20 cellular contexts compared by ENCODE assay signal in the genomic region with DNA sequence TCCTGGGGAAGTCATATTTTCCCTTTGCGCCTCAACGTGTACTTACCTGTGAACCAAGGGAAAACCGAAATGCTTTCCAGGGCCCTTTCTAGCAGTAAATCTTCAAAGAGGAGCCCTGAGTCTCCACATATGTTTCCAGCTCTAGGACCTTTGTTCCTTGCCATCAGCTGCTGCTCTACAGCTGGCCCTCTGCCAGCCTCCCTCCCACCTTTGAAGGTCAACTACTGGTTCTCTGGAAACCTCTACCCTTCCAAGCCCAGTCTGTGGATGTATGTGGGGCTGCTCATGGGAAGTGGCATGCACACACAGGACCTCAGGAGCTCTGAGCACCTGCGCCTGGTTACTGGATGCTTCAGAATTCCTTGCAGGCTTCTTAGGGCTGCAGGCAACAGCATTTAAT.
DNase-seq lines count a peak whose midpoint lies in the region; ATAC-seq and TF ChIP-seq lines count a peak whose summit lies in the region.
"Had no signal": no experiment of that assay in that cellular context is flagged by ENCODE, and none has a peak within 500 bp of the region (broad histone marks: within the 10 kb centered on the region; RNA-seq: fewer than 3 reads in every experiment).

No MANE protein-coding gene starts in this region.

- intact Hi-C loops in adrenal gland (cut with DNase I): no loop called here
- intact Hi-C loops in sciatic nerve (cut with DNase I): no loop called here
- intact Hi-C loops in tibial artery (cut with DNase I; ENCODE audit: low total_unique reads): no loop called here

- H3K4me3 ChIP-seq in adrenal gland: no peak overlapping the region
- no peak overlapping the region for H3K4me3 ChIP-seq in tibial artery
- H3K4me3 ChIP-seq: SJCRH30 had no signal

- WGBS in adrenal gland, 4 donors: 93 to 100% (median 95%) methylated on average over 3 to 4 of the region's 4 CpGs

- no peak for TF ChIP-seq CTCF in adrenal gland (IDR thresholded peaks at IDR 0.05)
- no peak for TF ChIP-seq CTCF in tibial artery (IDR thresholded peaks at IDR 0.05)

- no peaks in the 10 kb centered on the region for H3K9me3 ChIP-seq in adrenal gland (replicated peaks in 1 of 3)
- no peaks in the 10 kb centered on the region for H3K9me3 ChIP-seq in tibial artery
- H3K9me3 ChIP-seq: SJCRH30 had no signal

- no peaks in the 10 kb centered on the region for H3K4me1 ChIP-seq in adrenal gland (replicated peaks in 1 of 2)
- peaks cover 0 to 4% (median 0%) of the 10 kb centered on the region in 4 donors for H3K4me1 ChIP-seq in tibial artery
- H3K4me1 ChIP-seq: Caco-2, SJCRH30 had no signal

- H3K27ac ChIP-seq in adrenal gland (no peak overlapping the region), tibial artery (no peak overlapping the region)
- H3K27ac ChIP-seq: SJCRH30 had no signal

- DNase-seq in NCI-H345 (lab: John Stamatoyannopoulos, UW) (peak; percentile 14), NCI-H345 treated with DMSO at 0.1 percent for 48 hours (lab: John Stamatoyannopoulos, UW; ENCODE audit: unreplicated experiment) (no peak), D341Med (ENCODE audit: low spot score) (peak; percentile 4), adrenal gland (peak in 4 of 7 donors; percentile 35 to 52 (median 38)), sciatic nerve (ENCODE audit: low spot score) (peak; percentile 51), NCI-H2227 (lab: John Stamatoyannopoulos, UW; ENCODE audit: unreplicated experiment) (no peak), tibial artery (no peak)
- DNase-seq: Caco-2; CD4-positive, alpha-beta T cell; DMS79; GOT3; NCI-H1105; NCI-H2107; NCI-H446; NCI-H526 treated with DMSO at 0.1 percent for 48 hours; PC-3; RPMI8226 had no signal

- H3K27me3 ChIP-seq in adrenal gland (no peaks in the 10 kb centered on the region), tibial artery (no peaks in the 10 kb centered on the region)
- H3K27me3 ChIP-seq: SJCRH30 had no signal

- no peak for ATAC-seq in sciatic nerve
- ATAC-seq in GM21447 (IDR thresholded peaks at IDR 0.05; ENCODE audit: unreplicated experiment): no peak
- ATAC-seq: HCT116, PC-3 had no signal

- no peak for TF ChIP-seq POLR2A in adrenal gland (IDR thresholded peaks at IDR 0.05)

- no peaks in the 10 kb centered on the region for H3K36me3 ChIP-seq in adrenal gland (replicated peaks in 1 of 2)
- H3K36me3 ChIP-seq in tibial artery: no peaks in the 10 kb centered on the region
- H3K36me3 ChIP-seq: SJCRH30 had no signal

Comparison
In these comparisons a context has a peak if more than half of its experiments do, and no peak if none do; other contexts are left out.
1. DNase-seq: peak in NCI-H345 (single experiment), D341Med (single experiment), adrenal gland (4 of 7) and sciatic nerve (single experiment); none in NCI-H345 treated with DMSO at 0.1 percent for 48 hours (single experiment), NCI-H2227 (single experiment) and tibial artery (0 of 2).